Comparison of ENCODE assay signal across 15 cellular contexts in the genomic region with DNA sequence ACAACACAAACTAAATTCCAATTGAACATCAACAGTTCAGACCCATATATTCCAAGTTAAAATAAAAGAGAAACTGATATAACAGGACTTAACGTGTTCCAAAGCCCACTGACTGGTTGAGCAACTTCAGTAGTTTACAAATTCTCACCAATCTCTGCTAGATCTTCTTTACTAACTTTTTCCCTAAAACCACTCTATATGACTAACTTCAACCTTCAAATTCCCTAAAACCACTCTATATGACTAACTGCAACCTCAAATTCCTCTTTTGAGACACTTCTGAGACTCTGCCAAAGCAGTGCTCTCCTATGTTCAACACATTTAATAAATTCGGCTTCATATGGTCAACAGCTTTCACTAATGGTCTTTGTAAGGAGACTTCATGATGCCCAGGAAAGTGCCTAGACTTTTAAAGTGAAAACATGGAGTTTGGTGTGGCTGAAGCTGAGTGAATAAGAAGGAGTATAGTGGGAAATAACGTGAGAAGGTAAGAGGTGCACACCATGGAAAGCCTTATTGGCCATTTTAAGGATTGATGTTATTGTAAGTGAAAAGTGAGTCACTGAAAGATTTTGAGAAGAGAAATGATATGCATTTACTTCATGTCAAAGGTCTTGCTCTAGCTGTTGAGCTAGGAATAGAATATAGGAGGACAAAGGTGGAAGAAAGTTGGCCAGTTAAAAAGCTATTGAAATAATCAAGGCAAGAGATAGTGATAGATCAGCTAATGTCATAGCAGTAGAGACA.
DNase-seq lines count a peak whose midpoint lies in the region; ATAC-seq and TF ChIP-seq lines count a peak whose summit lies in the region.
"Had no signal": no experiment of that assay in that cellular context is flagged by ENCODE, and none has a peak within 500 bp of the region (broad histone marks: within the 10 kb centered on the region; RNA-seq: fewer than 3 reads in every experiment).

No MANE protein-coding gene starts in this region.

- CTCF ChIA-PET in MCF 10A (lab: Yijun Ruan, JAX): no interaction called here

- no peak for TF ChIP-seq EP300 in gastroesophageal sphincter (IDR thresholded peaks at IDR 0.05)

- BruUV-seq in MCF 10A (replicated peaks; lab: Mats Ljungman, UMichigan): no TSS peak

- H3K4me1 ChIP-seq in breast epithelium (no peaks in the 10 kb centered on the region), gastroesophageal sphincter (no peaks in the 10 kb centered on the region)

- H3K9me3 ChIP-seq in breast epithelium (no peaks in the 10 kb centered on the region), gastroesophageal sphincter (no peaks in the 10 kb centered on the region)

- H3K36me3 ChIP-seq in breast epithelium: no peaks in the 10 kb centered on the region
- no peaks in the 10 kb centered on the region for H3K36me3 ChIP-seq in gastroesophageal sphincter

- H3K9me3 Mint-ChIP-seq in MCF 10A (ENCODE audit: unreplicated experiment): no peaks in the 10 kb centered on the region
- H3K9me3 Mint-ChIP-seq: type B pancreatic cell had no signal

- DNase-seq in MCF 10A (ENCODE audit: unreplicated experiment): peak; percentile 20
- DNase-seq in breast epithelium (ENCODE audit: low spot score in 2 of 2): no peak
- peak; percentile 90 for DNase-seq in RPMI7951 (ENCODE audit: low read depth)
- peak; percentile 24 for DNase-seq in fibroblast of the aortic adventitia (ENCODE audit: low read depth)
- no peak for DNase-seq in Right ventricle myocardium superior
- DNase-seq in lower leg skin (ENCODE audit: low spot score in 2 of 2): no peak
- DNase-seq: NCI-H1092 treated with DMSO at 0.1 percent for 48 hours, NCI-H446 treated with DMSO at 0.1 percent for 48 hours, nucleus accumbens, SIG-M5 had no signal

- H3K27ac Mint-ChIP-seq in MCF 10A (ENCODE audit: low read depth, unreplicated experiment): no peak overlapping the region
- H3K27ac Mint-ChIP-seq: type B pancreatic cell had no signal

- POLR2A ChIA-PET in MCF 10A (lab: Yijun Ruan, JAX): interaction anchor here (0.6 kb wide), 1 partner anchor 106 kb away, joined by 3 read pairs; no protein-coding TSS in a partner anchor

- ATAC-seq in HG03354 (IDR thresholded peaks at IDR 0.05; ENCODE audit: poor library complexity, severe bottlenecking, unreplicated experiment) (no peak), gastroesophageal sphincter (no peak), Right ventricle myocardium superior (ENCODE audit: poor library complexity) (no peak)

- intact Hi-C loops in MCF 10A (cut with micrococcal nuclease): no loop called here
- intact Hi-C loops in breast epithelium (cut with DNase I; ENCODE audit: low total_unique reads): no loop called here
- intact Hi-C loops in Right ventricle myocardium superior (cut with DNase I): no loop called here
- intact Hi-C loops in lower leg skin (cut with DNase I; ENCODE audit: low total_unique reads): no loop called here

- TF ChIP-seq POLR2A in breast epithelium (IDR thresholded peaks at IDR 0.05): no peak
- no peak for TF ChIP-seq POLR2A in gastroesophageal sphincter (IDR thresholded peaks at IDR 0.05)
- no peak for TF ChIP-seq POLR2A in lower leg skin (IDR thresholded peaks at IDR 0.05)

- H3K4me3 ChIP-seq in breast epithelium (no peak overlapping the region), fibroblast of the aortic adventitia (ENCODE audit: low read depth, low read length) (no peak overlapping the region), gastroesophageal sphincter (no peak overlapping the region), lower leg skin (ENCODE audit: low read depth, poor library complexity, severe bottlenecking) (no peak overlapping the region)
- H3K4me3 ChIP-seq: hepatocyte, lung had no signal

- no peaks in the 10 kb centered on the region for H3K27me3 ChIP-seq in breast epithelium
- H3K27me3 ChIP-seq in gastroesophageal sphincter: no peaks in the 10 kb centered on the region
- H3K27me3 ChIP-seq: hepatocyte had no signal

- H3K27me3 Mint-ChIP-seq in MCF 10A (ENCODE audit: insufficient read depth, unreplicated experiment): no peaks in the 10 kb centered on the region
- H3K27me3 Mint-ChIP-seq: type B pancreatic cell had no signal

- no peak overlapping the region for H3K27ac ChIP-seq in breast epithelium
- no peak overlapping the region for H3K27ac ChIP-seq in gastroesophageal sphincter
- H3K27ac ChIP-seq: hepatocyte had no signal

- H3K4me3 Mint-ChIP-seq in MCF 10A (ENCODE audit: unreplicated experiment): no peak overlapping the region
- H3K4me3 Mint-ChIP-seq: type B pancreatic cell had no signal

- TF ChIP-seq CTCF in MCF 10A (IDR thresholded peaks at IDR 0.05; ENCODE audit: unreplicated experiment) (no peak), breast epithelium (IDR thresholded peaks at IDR 0.05) (no peak), fibroblast of the aortic adventitia (IDR thresholded peaks at IDR 0.05; ENCODE audit: insufficient read depth, low read length) (no peak), gastroesophageal sphincter (IDR thresholded peaks at IDR 0.05) (no peak), lower leg skin (IDR thresholded peaks at IDR 0.05) (no peak)

- no peaks in the 10 kb centered on the region for H3K36me3 Mint-ChIP-seq in MCF 10A (ENCODE audit: insufficient read depth, unreplicated experiment)
- H3K36me3 Mint-ChIP-seq: type B pancreatic cell had no signal

- peaks cover 7% of the 10 kb centered on the region for H3K4me1 Mint-ChIP-seq in MCF 10A (ENCODE audit: insufficient read depth, unreplicated experiment)

- 52 to 77% methylated on average over 3 of the region's 3 CpGs for WGBS in gastroesophageal sphincter (ENCODE audit: low coverage in 1 of 2), 2 donors
- 63 to 68% methylated on average over 3 of the region's 3 CpGs for WGBS in lower leg skin, 2 donors

Comparison
In these comparisons a context has a peak if more than half of its experiments do, and no peak if none do; other contexts are left out.
1. DNase-seq: peak in MCF 10A (single experiment), RPMI7951 (single experiment) and fibroblast of the aortic adventitia (single experiment); none in breast epithelium (0 of 2), Right ventricle myocardium superior (single experiment) and lower leg skin (0 of 2).